ENCODE assay signal across 14 cellular contexts in genomic region chr5:179393078-179393477, GRCh38. TPM values are rescaled to one million over a fixed set of nuclear protein-coding genes. Genes with fewer than 3 reads are reported as not detected.
DNase-seq lines count a peak whose midpoint lies in the region; ATAC-seq and TF ChIP-seq lines count a peak whose summit lies in the region.
"Had no signal": no experiment of that assay in that cellular context is flagged by ENCODE, and none has a peak within 500 bp of the region (broad histone marks: within the 10 kb centered on the region; RNA-seq: fewer than 3 reads in every experiment).

No MANE protein-coding gene starts in this region.

- POLR2A ChIA-PET in activated CD4-positive, alpha-beta memory T cell treated with anti-CD3 and anti-CD28 coated beads, Interleukin-2, amount 10 ng/mL, durations not matched to agents 7 days and 5 days (lab: Charles Lee), result no interaction called here
- POLR2A ChIA-PET in activated CD4-positive, alpha-beta memory T cell treated with anti-CD3 and anti-CD28 coated beads for 36 hours (lab: Charles Lee), result no interaction called here

- peak; percentile 17; the same call in 1 of the 3 replicates for ATAC-seq in RWPE2 (ENCODE audit: low read depth)
- no peak for ATAC-seq in activated T-helper 17 cell treated with anti-CD3 and anti-CD28 coated beads, Interleukin-2, amount 50 U/mL, for 72 hours (replicated peaks)
- ATAC-seq: effector memory CD8-positive, alpha-beta T cell had no signal

- peaks cover 12% of the 10 kb centered on the region for H3K9me3 ChIP-seq in RWPE2 (ENCODE audit: severe bottlenecking)
- H3K9me3 ChIP-seq: HAP-1 had no signal

- no peaks in the 10 kb centered on the region for H3K4me1 ChIP-seq in RWPE2 (ENCODE audit: insufficient read depth, poor library complexity, severe bottlenecking)
- H3K4me1 ChIP-seq: HAP-1, right atrium auricular region had no signal

- no peaks in the 10 kb centered on the region for H3K27me3 ChIP-seq in RWPE2 (ENCODE audit: insufficient read depth, poor library complexity, severe bottlenecking)
- H3K27me3 ChIP-seq: right atrium auricular region had no signal

- CTCF ChIA-PET in activated CD4-positive, alpha-beta memory T cell treated with anti-CD3 and anti-CD28 coated beads, Interleukin-2, amount 10 ng/mL, durations not matched to agents 7 days and 5 days (lab: Charles Lee), result no interaction called here
- CTCF ChIA-PET in activated CD4-positive, alpha-beta memory T cell treated with anti-CD3 and anti-CD28 coated beads for 36 hours (lab: Charles Lee), result no interaction called here

- peak; percentile 6 for DNase-seq in activated CD4-positive, alpha-beta memory T cell treated with anti-CD3 and anti-CD28 coated beads, Interleukin-2, amount 10 ng/mL, durations not matched to agents 7 days and 5 days
- no peak for DNase-seq in activated CD4-positive, alpha-beta memory T cell treated with anti-CD3 and anti-CD28 coated beads for 36 hours
- no peak for DNase-seq in RWPE2 (ENCODE audit: low spot score)
- DNase-seq in fibroblast of the conjunctiva (ENCODE audit: low read depth), result peak; percentile 51
- peak; percentile 15 for DNase-seq in type B pancreatic cell (ENCODE audit: extremely low spot score, unreplicated experiment)
- DNase-seq in SHP77 treated with DMSO at 0.1 percent for 48 hours (lab: John Stamatoyannopoulos, UW), result no peak
- no peak for DNase-seq in midbrain (lab: John Stamatoyannopoulos, UW)
- DNase-seq: amygdala; effector memory CD8-positive, alpha-beta T cell; NCI-H2171 had no signal

- intact Hi-C loops in activated CD4-positive, alpha-beta memory T cell treated with anti-CD3 and anti-CD28 coated beads for 36 hours (cut with micrococcal nuclease), result no loop called here

- TF ChIP-seq CTCF in RWPE2 (IDR thresholded peaks at IDR 0.05; ENCODE audit: poor library complexity, severe bottlenecking) (no peak), type B pancreatic cell (conservative IDR thresholded peaks at IDR 0.05) (no peak)

- H3K4me1 Mint-ChIP-seq in activated CD4-positive, alpha-beta memory T cell treated with anti-CD3 and anti-CD28 coated beads, Interleukin-2, amount 10 ng/mL, durations not matched to agents 7 days and 5 days, result no peaks in the 10 kb centered on the region
- H3K4me1 Mint-ChIP-seq in activated CD4-positive, alpha-beta memory T cell treated with anti-CD3 and anti-CD28 coated beads for 36 hours (ENCODE audit: low read depth), result no peaks in the 10 kb centered on the region
- H3K4me1 Mint-ChIP-seq in type B pancreatic cell (ENCODE audit: unreplicated experiment), result no peaks in the 10 kb centered on the region
- H3K4me1 Mint-ChIP-seq in activated T-helper 17 cell treated with anti-CD3 and anti-CD28 coated beads, Interleukin-2, amount 50 U/mL, for 72 hours, result no peaks in the 10 kb centered on the region

- H3K9me3 Mint-ChIP-seq in activated CD4-positive, alpha-beta memory T cell treated with anti-CD3 and anti-CD28 coated beads, Interleukin-2, amount 10 ng/mL, durations not matched to agents 7 days and 5 days, result peaks cover 8% of the 10 kb centered on the region
- peaks cover 48% of the 10 kb centered on the region for H3K9me3 Mint-ChIP-seq in activated CD4-positive, alpha-beta memory T cell treated with anti-CD3 and anti-CD28 coated beads for 36 hours
- peaks cover 11% of the 10 kb centered on the region for H3K9me3 Mint-ChIP-seq in type B pancreatic cell
- H3K9me3 Mint-ChIP-seq in activated T-helper 17 cell treated with anti-CD3 and anti-CD28 coated beads, Interleukin-2, amount 50 U/mL, for 72 hours, result peaks cover 16% of the 10 kb centered on the region

- H3K4me3 ChIP-seq in RWPE2 (ENCODE audit: severe bottlenecking), result no peak overlapping the region
- H3K4me3 ChIP-seq: HAP-1, right atrium auricular region had no signal

- no peak overlapping the region for H3K27ac Mint-ChIP-seq in activated CD4-positive, alpha-beta memory T cell treated with anti-CD3 and anti-CD28 coated beads, Interleukin-2, amount 10 ng/mL, durations not matched to agents 7 days and 5 days
- no peak overlapping the region for H3K27ac Mint-ChIP-seq in activated CD4-positive, alpha-beta memory T cell treated with anti-CD3 and anti-CD28 coated beads for 36 hours
- no peak overlapping the region for H3K27ac Mint-ChIP-seq in type B pancreatic cell
- H3K27ac Mint-ChIP-seq in activated T-helper 17 cell treated with anti-CD3 and anti-CD28 coated beads, Interleukin-2, amount 50 U/mL, for 72 hours, result no peak overlapping the region
- H3K27ac Mint-ChIP-seq: effector memory CD8-positive, alpha-beta T cell had no signal

- no peak overlapping the region for H3K4me3 Mint-ChIP-seq in activated CD4-positive, alpha-beta memory T cell treated with anti-CD3 and anti-CD28 coated beads, Interleukin-2, amount 10 ng/mL, durations not matched to agents 7 days and 5 days
- H3K4me3 Mint-ChIP-seq in activated CD4-positive, alpha-beta memory T cell treated with anti-CD3 and anti-CD28 coated beads for 36 hours, result no peak overlapping the region
- H3K4me3 Mint-ChIP-seq in type B pancreatic cell, result no peak overlapping the region
- no peak overlapping the region for H3K4me3 Mint-ChIP-seq in activated T-helper 17 cell treated with anti-CD3 and anti-CD28 coated beads, Interleukin-2, amount 50 U/mL, for 72 hours
- H3K4me3 Mint-ChIP-seq: effector memory CD8-positive, alpha-beta T cell had no signal

- no peaks in the 10 kb centered on the region for H3K36me3 ChIP-seq in RWPE2 (ENCODE audit: low read depth)
- H3K36me3 ChIP-seq: HAP-1, right atrium auricular region had no signal

- no peaks in the 10 kb centered on the region for H3K36me3 Mint-ChIP-seq in activated CD4-positive, alpha-beta memory T cell treated with anti-CD3 and anti-CD28 coated beads, Interleukin-2, amount 10 ng/mL, durations not matched to agents 7 days and 5 days (ENCODE audit: low read depth)
- peaks cover 9% of the 10 kb centered on the region for H3K36me3 Mint-ChIP-seq in activated CD4-positive, alpha-beta memory T cell treated with anti-CD3 and anti-CD28 coated beads for 36 hours
- H3K36me3 Mint-ChIP-seq in type B pancreatic cell, result no peaks in the 10 kb centered on the region
- no peaks in the 10 kb centered on the region for H3K36me3 Mint-ChIP-seq in activated T-helper 17 cell treated with anti-CD3 and anti-CD28 coated beads, Interleukin-2, amount 50 U/mL, for 72 hours (ENCODE audit: low read depth)

- no peak overlapping the region for H3K27ac ChIP-seq in RWPE2 (ENCODE audit: poor library complexity, severe bottlenecking)
- H3K27ac ChIP-seq: right atrium auricular region, VCaP had no signal

- H3K27me3 Mint-ChIP-seq in activated CD4-positive, alpha-beta memory T cell treated with anti-CD3 and anti-CD28 coated beads, Interleukin-2, amount 10 ng/mL, durations not matched to agents 7 days and 5 days, result no peaks in the 10 kb centered on the region
- H3K27me3 Mint-ChIP-seq in activated CD4-positive, alpha-beta memory T cell treated with anti-CD3 and anti-CD28 coated beads for 36 hours, result peaks cover 17% of the 10 kb centered on the region
- no peaks in the 10 kb centered on the region for H3K27me3 Mint-ChIP-seq in type B pancreatic cell
- H3K27me3 Mint-ChIP-seq in activated T-helper 17 cell treated with anti-CD3 and anti-CD28 coated beads, Interleukin-2, amount 50 U/mL, for 72 hours, result peaks cover 14% of the 10 kb centered on the region

RNA-seq across cellular contexts. Expression of gene ADAMTS2, which starts 47.8 kb away (rescaled TPM):
- total RNA-seq in activated CD4-positive, alpha-beta memory T cell treated with anti-CD3 and anti-CD28 coated beads, Interleukin-2, amount 10 ng/mL, durations not matched to agents 7 days and 5 days, result not detected
- total RNA-seq in activated CD4-positive, alpha-beta memory T cell treated with anti-CD3 and anti-CD28 coated beads for 36 hours, result not detected
- 7.7 and 9.2 TPM in 2 replicates for total RNA-seq in type B pancreatic cell (ENCODE audit: low replicate concordance)
- total RNA-seq in activated T-helper 17 cell treated with anti-CD3 and anti-CD28 coated beads, Interleukin-2, amount 50 U/mL, for 72 hours, result not detected

Comparison
In these comparisons a context has a peak if more than half of its experiments do, and no peak if none do; other contexts are left out.
1. DNase-seq: peak in activated CD4-positive, alpha-beta memory T cell treated with anti-CD3 and anti-CD28 coated beads, Interleukin-2, amount 10 ng/mL, durations not matched to agents 7 days and 5 days (single experiment), fibroblast of the conjunctiva (single experiment) and type B pancreatic cell (single experiment); none in activated CD4-positive, alpha-beta memory T cell treated with anti-CD3 and anti-CD28 coated beads for 36 hours (single experiment), RWPE2 (single experiment), SHP77 treated with DMSO at 0.1 percent for 48 hours (single experiment) and midbrain (single experiment).